Comparison of ENCODE assay signal across 8 cellular contexts in the genomic region with DNA sequence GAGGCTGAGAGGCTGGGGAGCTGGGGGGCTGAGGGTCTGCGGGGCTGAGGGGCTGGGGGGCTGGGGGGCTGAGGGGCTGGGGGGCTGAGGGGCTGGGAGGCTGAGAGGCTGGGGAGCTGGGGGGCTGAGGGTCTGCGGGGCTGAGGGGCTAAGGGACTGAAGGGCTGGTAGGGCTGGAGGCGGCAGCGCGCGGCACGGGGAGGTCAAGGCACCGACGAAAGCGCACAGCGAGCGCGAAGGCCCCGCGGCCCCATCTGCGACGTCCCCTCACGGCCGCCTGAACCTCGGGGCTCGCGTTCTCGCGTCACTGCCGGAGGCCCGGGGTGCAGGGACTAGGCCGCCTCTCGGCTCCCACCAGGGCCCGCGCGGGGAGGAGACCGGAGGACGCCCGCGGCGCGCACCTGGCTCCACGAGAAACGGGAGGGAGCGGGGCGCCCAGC. TPM values are rescaled to one million over a fixed set of nuclear protein-coding genes. Genes with fewer than 3 reads are reported as not detected.
DNase-seq lines count a peak whose midpoint lies in the region; ATAC-seq, FAIRE-seq and TF ChIP-seq lines count a peak whose summit lies in the region.

No MANE protein-coding gene starts in this region.

- H3K4me3 ChIP-seq in kidney (ENCODE audit: low read length in 2 of 2) (peak overlapping the region; percentile 47 to 78), tibial nerve (peak overlapping the region; percentile 85 to 97 (median 90))

- CTCF ChIA-PET in activated CD4-positive, alpha-beta memory T cell treated with anti-CD3 and anti-CD28 coated beads for 36 hours (lab: Charles Lee): interaction anchor here (1.0 kb wide), 1 partner anchor 47 kb away, joined by 4 read pairs; no protein-coding TSS in a partner anchor

- peaks cover 9% of the 10 kb centered on the region for H3K36me3 Mint-ChIP-seq in activated CD4-positive, alpha-beta memory T cell treated with anti-CD3 and anti-CD28 coated beads for 36 hours

- H3K4me3 Mint-ChIP-seq in activated CD4-positive, alpha-beta memory T cell treated with anti-CD3 and anti-CD28 coated beads for 36 hours: peak overlapping the region; percentile 86

- peaks cover 11 to 20% of the 10 kb centered on the region in 2 donors for H3K4me1 ChIP-seq in kidney (ENCODE audit: control insufficient read depth in 1 of 2, insufficient read depth in 1 of 2, low read depth in 1 of 2, low read length in 2 of 2)
- peaks cover 0 to 69% (median 29%) of the 10 kb centered on the region in 4 donors for H3K4me1 ChIP-seq in tibial nerve

- TF ChIP-seq EP300 in tibial nerve (IDR thresholded peaks at IDR 0.05): no peak

- ATAC-seq in GM18870 (IDR thresholded peaks at IDR 0.05; ENCODE audit: unreplicated experiment) (peak; percentile 21), HG02852 (IDR thresholded peaks at IDR 0.05; ENCODE audit: unreplicated experiment) (peak; percentile 31)

- H3K27me3 ChIP-seq in tibial nerve: no peaks in the 10 kb centered on the region

- H3K36me3 ChIP-seq in kidney (ENCODE audit: control insufficient read depth in 1 of 2, insufficient read depth in 2 of 2, low read length in 2 of 2): peaks cover 0 to 2% of the 10 kb centered on the region in 2 donors
- H3K36me3 ChIP-seq in tibial nerve: peaks cover 0 to 47% (median 11%) of the 10 kb centered on the region in 3 donors

- peak overlapping the region; percentile 81 for H3K27ac Mint-ChIP-seq in activated CD4-positive, alpha-beta memory T cell treated with anti-CD3 and anti-CD28 coated beads for 36 hours

- FAIRE-seq in kidney (lab: Jason Lieb, UNC): no peak

- peaks cover 31% of the 10 kb centered on the region for H3K4me1 Mint-ChIP-seq in activated CD4-positive, alpha-beta memory T cell treated with anti-CD3 and anti-CD28 coated beads for 36 hours (ENCODE audit: low read depth)

- DNase-seq in activated CD4-positive, alpha-beta memory T cell treated with anti-CD3 and anti-CD28 coated beads for 36 hours: no peak
- no peak for DNase-seq in kidney
- DNase-seq in tibial nerve (ENCODE audit: low spot score in 2 of 2): no peak
- DNase-seq in stimulated activated CD4-positive, alpha-beta T cell treated with anti-CD3 and anti-CD28 coated beads, Interleukin-12 subunit alpha, Interleukin-12 subunit beta, amount 100 ng/mL, for 4 hours: no peak
- DNase-seq in NCI-H510A treated with DMSO at 0.1 percent for 48 hours (lab: John Stamatoyannopoulos, UW): no peak
- no peak for DNase-seq in epidermal melanocyte (ENCODE audit: insufficient read length, low spot score)

- H3K27ac ChIP-seq in kidney (ENCODE audit: low read depth in 2 of 2, low read length in 2 of 2): peak overlapping the region in 1 of 2 donors; percentile 28
- peak overlapping the region; percentile 61 to 92 (median 88) for H3K27ac ChIP-seq in tibial nerve

- H3K9me3 ChIP-seq in kidney (ENCODE audit: control insufficient read depth in 1 of 2, low read length in 2 of 2): no peaks in the 10 kb centered on the region
- no peaks in the 10 kb centered on the region for H3K9me3 ChIP-seq in tibial nerve

- POLR2A ChIA-PET in activated CD4-positive, alpha-beta memory T cell treated with anti-CD3 and anti-CD28 coated beads for 36 hours (lab: Charles Lee): no interaction called here

- H3K27me3 Mint-ChIP-seq in activated CD4-positive, alpha-beta memory T cell treated with anti-CD3 and anti-CD28 coated beads for 36 hours: no peaks in the 10 kb centered on the region

- H3K9ac ChIP-seq in kidney (ENCODE audit: low read length in 2 of 2): peak overlapping the region; percentile 29 to 77

- no peaks in the 10 kb centered on the region for H3K9me3 Mint-ChIP-seq in activated CD4-positive, alpha-beta memory T cell treated with anti-CD3 and anti-CD28 coated beads for 36 hours

- TF ChIP-seq CTCF in kidney (IDR thresholded peaks at IDR 0.05; ENCODE audit: borderline replicate concordance, extremely low read depth, insufficient read depth) (no peak), tibial nerve (IDR thresholded peaks at IDR 0.05) (no peak)

- TF ChIP-seq POLR2A in tibial nerve (IDR thresholded peaks at IDR 0.05): no peak

- WGBS in tibial nerve, 2 donors: 0 to 1% methylated on average over 16 to 25 of the region's 41 CpGs

- intact Hi-C loops in activated CD4-positive, alpha-beta memory T cell treated with anti-CD3 and anti-CD28 coated beads for 36 hours (cut with micrococcal nuclease): no loop called here
- intact Hi-C loops in kidney (cut with DNase I): no loop called here

RNA-seq across cellular contexts. Expression of a gene that starts 0.4 kb away (rescaled TPM):
- 100 to 1,000 TPM; 107 to 120 TPM for total RNA-seq in activated CD4-positive, alpha-beta memory T cell treated with anti-CD3 and anti-CD28 coated beads for 36 hours
- total RNA-seq in kidney: 100 TPM
- 73.6 TPM for polyA plus RNA-seq in kidney (ENCODE audit: insufficient read depth, low read depth, low replicate concordance)
- 100 to 1,000 TPM; 118 to 241 (median 157) TPM for total RNA-seq in tibial nerve

RNA-seq across cellular contexts. Expression of a gene that starts 0.5 kb away (rescaled TPM):
- total RNA-seq in activated CD4-positive, alpha-beta memory T cell treated with anti-CD3 and anti-CD28 coated beads for 36 hours: 10 to 100 TPM; 12.1 to 13.1 TPM
- 21.9 TPM for total RNA-seq in kidney
- polyA plus RNA-seq in kidney (ENCODE audit: insufficient read depth, low read depth, low replicate concordance): 51.5 TPM
- 10 to 100 TPM; 12.0 to 24.9 (median 18.8) TPM for total RNA-seq in tibial nerve

RNA-seq across cellular contexts. Expression of a gene that starts 7.0 kb away (rescaled TPM):
- under 1 TPM in 1 of 2 experiments, not detected in 1; 0.10 TPM for total RNA-seq in activated CD4-positive, alpha-beta memory T cell treated with anti-CD3 and anti-CD28 coated beads for 36 hours
- total RNA-seq in kidney (1.3 TPM), tibial nerve (1 to 10 TPM in 1 of 4 donors, under 1 TPM in 3; 0.21 to 1.2 (median 0.63) TPM)
- polyA plus RNA-seq in kidney (ENCODE audit: insufficient read depth, low read depth, low replicate concordance): 0.15 TPM

RNA-seq across cellular contexts. Expression of a gene that starts 15.7 kb away (rescaled TPM):
- 10 to 100 TPM; 19.7 to 23.1 TPM for total RNA-seq in activated CD4-positive, alpha-beta memory T cell treated with anti-CD3 and anti-CD28 coated beads for 36 hours
- 12.6 TPM for total RNA-seq in kidney
- polyA plus RNA-seq in kidney (ENCODE audit: insufficient read depth, low read depth, low replicate concordance): 13.9 TPM
- total RNA-seq in tibial nerve: 10 to 100 TPM; 17.5 to 22.2 (median 19.7) TPM

RNA-seq across cellular contexts. Expression of a gene that starts 16.4 kb away (rescaled TPM):
- 10 to 100 TPM; 31.8 to 32.0 TPM for total RNA-seq in activated CD4-positive, alpha-beta memory T cell treated with anti-CD3 and anti-CD28 coated beads for 36 hours
- total RNA-seq in kidney: 39.5 TPM
- 15.9 TPM for polyA plus RNA-seq in kidney (ENCODE audit: insufficient read depth, low read depth, low replicate concordance)
- 100 to 1,000 TPM in 1 of 4 donors, 10 to 100 TPM in 3; 34.3 to 125 (median 69.6) TPM for total RNA-seq in tibial nerve
